ENCODE assay signal across 14 cellular contexts in genomic region chr14:104935955-104936354, GRCh38. TPM values are rescaled to one million over a fixed set of nuclear protein-coding genes. Genes with fewer than 3 reads are reported as not detected.
"Had no signal": no experiment of that assay in that cellular context is flagged by ENCODE, and none has a peak within 500 bp of the region (broad histone marks: within the 10 kb centered on the region; RNA-seq: fewer than 3 reads in every experiment).

No MANE protein-coding gene starts in this region.

- H3K36me3 Mint-ChIP-seq: activated naive CD4-positive, alpha-beta T cell treated with anti-CD3 and anti-CD28 coated beads, Interleukin-2, amount 50 U/mL, for 24 hours; mesothelial cell of epicardium had no signal

- DNase-seq: activated CD4-positive, alpha-beta memory T cell treated with anti-CD3 and anti-CD28 coated beads, Interleukin-2, amount 10 ng/mL, durations not matched to agents 7 days and 5 days; activated CD4-positive, alpha-beta T cell treated with anti-CD3 and anti-CD28 coated beads for 36 hours; anterior cingulate cortex; kidney; retina; T-helper 9 cell had no signal

- H3K9me3 ChIP-seq: gastroesophageal sphincter, thyroid gland, vagina had no signal

- ATAC-seq: activated CD4-positive, alpha-beta T cell treated with anti-CD3 and anti-CD28 coated beads for 36 hours; gastroesophageal sphincter had no signal

- H3K4me3 ChIP-seq: gastroesophageal sphincter, hepatocyte, skin epidermis, thyroid gland, vagina had no signal

- H3K9me3 Mint-ChIP-seq: activated CD4-positive, alpha-beta memory T cell treated with anti-CD3 and anti-CD28 coated beads, Interleukin-2, amount 10 ng/mL, durations not matched to agents 7 days and 5 days; activated naive CD4-positive, alpha-beta T cell treated with anti-CD3 and anti-CD28 coated beads, Interleukin-2, amount 50 U/mL, for 24 hours; mesothelial cell of epicardium had no signal

- H3K27ac Mint-ChIP-seq: activated CD4-positive, alpha-beta memory T cell treated with anti-CD3 and anti-CD28 coated beads, Interleukin-2, amount 10 ng/mL, durations not matched to agents 7 days and 5 days; activated CD4-positive, alpha-beta T cell treated with anti-CD3 and anti-CD28 coated beads for 36 hours; activated naive CD4-positive, alpha-beta T cell treated with anti-CD3 and anti-CD28 coated beads, Interleukin-2, amount 50 U/mL, for 24 hours; mesothelial cell of epicardium had no signal

- H3K27me3 ChIP-seq: gastroesophageal sphincter, thyroid gland, vagina had no signal

- H3K27me3 Mint-ChIP-seq: activated naive CD4-positive, alpha-beta T cell treated with anti-CD3 and anti-CD28 coated beads, Interleukin-2, amount 50 U/mL, for 24 hours had no signal

- H3K4me2 ChIP-seq: hepatocyte had no signal

- H3K4me3 Mint-ChIP-seq: activated CD4-positive, alpha-beta memory T cell treated with anti-CD3 and anti-CD28 coated beads, Interleukin-2, amount 10 ng/mL, durations not matched to agents 7 days and 5 days; activated CD4-positive, alpha-beta T cell treated with anti-CD3 and anti-CD28 coated beads for 36 hours; activated naive CD4-positive, alpha-beta T cell treated with anti-CD3 and anti-CD28 coated beads, Interleukin-2, amount 50 U/mL, for 24 hours; mesothelial cell of epicardium had no signal

- H3K27ac ChIP-seq: hepatocyte, skin epidermis, vagina, VCaP had no signal

- H3K36me3 ChIP-seq: thyroid gland had no signal

- H3K4me1 Mint-ChIP-seq: activated CD4-positive, alpha-beta memory T cell treated with anti-CD3 and anti-CD28 coated beads, Interleukin-2, amount 10 ng/mL, durations not matched to agents 7 days and 5 days; activated CD4-positive, alpha-beta T cell treated with anti-CD3 and anti-CD28 coated beads for 36 hours had no signal

RNA-seq across cellular contexts. Expression of gene PLD4, which starts 11.3 kb away (rescaled TPM):
- total RNA-seq: activated CD4-positive, alpha-beta memory T cell treated with anti-CD3 and anti-CD28 coated beads, Interleukin-2, amount 10 ng/mL, durations not matched to agents 7 days and 5 days; activated CD4-positive, alpha-beta T cell treated with anti-CD3 and anti-CD28 coated beads for 36 hours; hepatocyte; vagina had no signal

RNA-seq across cellular contexts. Expression of gene AHNAK2, which starts 42.2 kb away (rescaled TPM):
- total RNA-seq: activated CD4-positive, alpha-beta memory T cell treated with anti-CD3 and anti-CD28 coated beads, Interleukin-2, amount 10 ng/mL, durations not matched to agents 7 days and 5 days had no signal
